ENCODE assay signal across 10 cellular contexts in genomic region chr3:146594843-146595482, GRCh38. TPM values are rescaled to one million over a fixed set of nuclear protein-coding genes. Genes with fewer than 3 reads are reported as not detected.
DNase-seq lines count a peak whose midpoint lies in the region; ATAC-seq and TF ChIP-seq lines count a peak whose summit lies in the region.
"Had no signal": no experiment of that assay in that cellular context is flagged by ENCODE, and none has a peak within 500 bp of the region (broad histone marks: within the 10 kb centered on the region; RNA-seq: fewer than 3 reads in every experiment).

No MANE protein-coding gene starts in this region.

- POLR2A ChIA-PET in Panc1 (lab: Charles Lee) = no interaction called here

- H3K36me3 Mint-ChIP-seq in stimulated activated naive B cell treated with anti-CD40 and anti-IgM and Interleukin-4, amounts not matched to agents 10 μg/mL and 1 μg/mL and 100 μg/mL, for 72 hours = no peaks in the 10 kb centered on the region

- in situ Hi-C loops in Panc1 (cut with HindIII; ENCODE audit: low pct_unique_long_range_greater_than_20kb, low sequenced_read_pairs) = no loop called here

- H3K4me1 Mint-ChIP-seq in stimulated activated naive B cell treated with anti-CD40 and anti-IgM and Interleukin-4, amounts not matched to agents 10 μg/mL and 1 μg/mL and 100 μg/mL, for 72 hours = no peaks in the 10 kb centered on the region

- CTCF ChIA-PET in Panc1 (lab: Charles Lee) = no interaction called here

- no peak overlapping the region for H3K4me2 ChIP-seq in fibroblast of lung (ENCODE audit: extremely low read depth, insufficient read depth, low read length)

- H3K9me3 ChIP-seq in left ventricle myocardium inferior (replicated peaks) = no peaks in the 10 kb centered on the region
- no peaks in the 10 kb centered on the region for H3K9me3 ChIP-seq in Panc1 (ENCODE audit: control insufficient read depth, insufficient read depth, low read depth, low read length)
- no peaks in the 10 kb centered on the region for H3K9me3 ChIP-seq in fibroblast of lung (ENCODE audit: control insufficient read depth, insufficient read depth, low read depth, low read length)

- no peak overlapping the region for H3K27ac Mint-ChIP-seq in stimulated activated naive B cell treated with anti-CD40 and anti-IgM and Interleukin-4, amounts not matched to agents 10 μg/mL and 1 μg/mL and 100 μg/mL, for 72 hours

- no peaks in the 10 kb centered on the region for H3K9me3 Mint-ChIP-seq in stimulated activated naive B cell treated with anti-CD40 and anti-IgM and Interleukin-4, amounts not matched to agents 10 μg/mL and 1 μg/mL and 100 μg/mL, for 72 hours

- H3K27ac ChIP-seq in left ventricle myocardium inferior (replicated peaks) = no peak overlapping the region
- no peak overlapping the region for H3K27ac ChIP-seq in Panc1 (ENCODE audit: low read length)
- H3K27ac ChIP-seq in fibroblast of lung (ENCODE audit: insufficient read depth, low read length) = no peak overlapping the region

- no peaks in the 10 kb centered on the region for H3K79me2 ChIP-seq in fibroblast of lung (ENCODE audit: control insufficient read depth, insufficient read depth, low read length)

- no peak overlapping the region for H3K9ac ChIP-seq in fibroblast of lung (ENCODE audit: insufficient read depth, low read length)

- BruUV-seq in Panc1 (replicated peaks; lab: Mats Ljungman, UMichigan) = no TSS peak

- TF ChIP-seq CTCF in left ventricle myocardium inferior (IDR thresholded peaks at IDR 0.05; ENCODE audit: borderline replicate concordance) (peak; percentile 44), Panc1 (IDR thresholded peaks at IDR 0.05) (peak; percentile 51), fibroblast of lung (conservative IDR thresholded peaks at IDR 0.05 in 1 of 2, IDR thresholded peaks at IDR 0.05 in 1 of 2; ENCODE audit: low read depth in 1 of 2, low read length in 2 of 2) (peak; percentile 5 to 54)

- intact Hi-C loops in left ventricle myocardium inferior (cut with micrococcal nuclease) (no loop called here), left ventricle myocardium superior (cut with micrococcal nuclease) (no loop called here), Panc1 (cut with micrococcal nuclease; ENCODE audit: unreplicated experiment) (no loop called here)

- ATAC-seq in left ventricle myocardium superior (no peak), Panc1 (peak; percentile 72; the same call in 1 of the 2 replicates), GM21825 (IDR thresholded peaks at IDR 0.05; ENCODE audit: unreplicated experiment) (no peak), HG02642 (IDR thresholded peaks at IDR 0.05; ENCODE audit: poor library complexity, unreplicated experiment) (no peak)
- ATAC-seq in stimulated activated naive B cell treated with anti-CD40 and anti-IgM and Interleukin-4, amounts not matched to agents 10 μg/mL and 1 μg/mL and 100 μg/mL, for 72 hours (replicated peaks) = no peak

- H3K4me1 ChIP-seq in left ventricle myocardium inferior (no peaks in the 10 kb centered on the region), Panc1 (ENCODE audit: control insufficient read depth, insufficient read depth, low read length) (no peaks in the 10 kb centered on the region), fibroblast of lung (ENCODE audit: control insufficient read depth, extremely low read depth, insufficient read depth, low read length) (no peaks in the 10 kb centered on the region)

- DNase-seq in left ventricle myocardium inferior (no peak), left ventricle myocardium superior (no peak), Panc1 (ENCODE audit: low read depth, low spot score) (no peak), fibroblast of lung (ENCODE audit: low read depth in 2 of 2) (peak; percentile 14 to 49), anterior cingulate cortex (lab: John Stamatoyannopoulos, UW) (no peak)
- no peak for DNase-seq in stimulated activated naive B cell treated with anti-CD40 and anti-IgM and Interleukin-4, amounts not matched to agents 10 μg/mL and 1 μg/mL and 100 μg/mL, for 72 hours
- DNase-seq: NCI-H774 had no signal

- H3K4me3 ChIP-seq in left ventricle myocardium inferior = no peak overlapping the region
- H3K4me3 ChIP-seq in Panc1 (ENCODE audit: low read depth in 2 of 2, low read length in 2 of 2) = no peak overlapping the region
- no peak overlapping the region for H3K4me3 ChIP-seq in fibroblast of lung (replicated peaks in 1 of 4; ENCODE audit: control extremely low read depth in 1 of 4, insufficient read depth in 1 of 4, low read depth in 3 of 4, low read length in 4 of 4)
- H3K4me3 ChIP-seq: lung had no signal

- H3K4me3 Mint-ChIP-seq in stimulated activated naive B cell treated with anti-CD40 and anti-IgM and Interleukin-4, amounts not matched to agents 10 μg/mL and 1 μg/mL and 100 μg/mL, for 72 hours = no peak overlapping the region

- H4K20me1 ChIP-seq in fibroblast of lung (ENCODE audit: control insufficient read depth, extremely low read depth, insufficient read depth, low read length) = no peaks in the 10 kb centered on the region

- H2AFZ ChIP-seq in fibroblast of lung (ENCODE audit: low read length) = no peak overlapping the region

- H3K27me3 Mint-ChIP-seq in stimulated activated naive B cell treated with anti-CD40 and anti-IgM and Interleukin-4, amounts not matched to agents 10 μg/mL and 1 μg/mL and 100 μg/mL, for 72 hours = no peaks in the 10 kb centered on the region

- H3K36me3 ChIP-seq in left ventricle myocardium inferior (no peaks in the 10 kb centered on the region), Panc1 (ENCODE audit: control insufficient read depth, insufficient read depth, low read length) (no peaks in the 10 kb centered on the region), fibroblast of lung (ENCODE audit: control insufficient read depth, insufficient read depth, low read length) (no peaks in the 10 kb centered on the region)

- H3K27me3 ChIP-seq in left ventricle myocardium inferior (ENCODE audit: low read depth) (no peaks in the 10 kb centered on the region), Panc1 (ENCODE audit: control insufficient read depth, insufficient read depth, low read length) (no peaks in the 10 kb centered on the region), fibroblast of lung (ENCODE audit: control insufficient read depth, insufficient read depth, low read length) (no peaks in the 10 kb centered on the region)

RNA-seq across cellular contexts. Expression of gene PLSCR5, which starts 10.2 kb away (rescaled TPM):
- total RNA-seq in left ventricle myocardium inferior (not detected), left ventricle myocardium superior (not detected), Panc1 (2021; ENCODE audit: unreplicated experiment) (not detected), fibroblast of lung (not detected in 2 replicates)
- polyA plus RNA-seq in Panc1 (2012; ENCODE audit: insufficient read length) = not detected
- polyA plus RNA-seq in fibroblast of lung = not detected in 2 replicates
- polyA plus RNA-seq in fibroblast of lung (2012) = not detected in 2 replicates
- polyA minus RNA-seq in fibroblast of lung (ENCODE audit: low replicate concordance) = not detected in 2 replicates
- total RNA-seq: lung had no signal
- polyA plus RNA-seq: lung had no signal

RNA-seq across cellular contexts. Expression of gene PLSCR1, which starts 50.6 kb away (rescaled TPM):
- total RNA-seq in left ventricle myocardium inferior = 25.4 TPM
- 23.6 TPM for total RNA-seq in left ventricle myocardium superior
- 52.7 TPM for total RNA-seq in Panc1 (2021; ENCODE audit: unreplicated experiment)
- polyA plus RNA-seq in Panc1 (2012; ENCODE audit: insufficient read length) = 21.1 TPM
- 36.8 and 43.9 TPM in 2 replicates for total RNA-seq in fibroblast of lung
- 45.5 and 73.3 TPM in 2 replicates for polyA plus RNA-seq in fibroblast of lung
- polyA plus RNA-seq in fibroblast of lung (2012) = 26.0 and 40.7 TPM in 2 replicates
- polyA minus RNA-seq in fibroblast of lung (ENCODE audit: low replicate concordance) = 17.1 and 28.8 TPM in 2 replicates

Comparison
In these comparisons a context has a peak if more than half of its experiments do, and no peak if none do; other contexts are left out.
1. DNase-seq: peak in fibroblast of lung (2 of 2); none in left ventricle myocardium inferior (single experiment), left ventricle myocardium superior (single experiment), Panc1 (single experiment), anterior cingulate cortex (0 of 58) and stimulated activated naive B cell treated with anti-CD40 and anti-IgM and Interleukin-4, amounts not matched to agents 10 μg/mL and 1 μg/mL and 100 μg/mL, for 72 hours (single experiment).
2. Peak in every context shown above with its lines, with median percentiles within 50 percentile points of each other: CTCF ChIP-seq.